ENCODE assay signal across 25 cellular contexts in genomic region chr7:108267615-108268014, GRCh38.
"Had no signal": no experiment of that assay in that cellular context is flagged by ENCODE, and none has a peak within 500 bp of the region (broad histone marks: within the 10 kb centered on the region; RNA-seq: fewer than 3 reads in every experiment).

No MANE protein-coding gene starts in this region.

- H3K27me3 ChIP-seq: neural progenitor cell, ovary, right lobe of liver, sigmoid colon, stomach, thyroid gland, tibial nerve, upper lobe of left lung, vagina had no signal

- H3K4me3 ChIP-seq: neural progenitor cell, ovary, psoas muscle, right lobe of liver, sigmoid colon, stomach, thoracic aorta, thyroid gland, tibial nerve, upper lobe of left lung, vagina had no signal

- ATAC-seq: psoas muscle; right cardiac atrium; right lobe of liver; stimulated activated effector memory CD8-positive, alpha-beta T cell treated with anti-CD3 and anti-CD28 coated beads, Interleukin-12 subunit alpha, Interleukin-12 subunit beta, amount 100 ng/mL, for 72 hours; stimulated activated naive B cell treated with anti-CD40 and anti-IgM and Interleukin-4, amounts not matched to agents 10 μg/mL and 1 μg/mL and 100 μg/mL, for 72 hours had no signal

- H3K36me3 ChIP-seq: neural progenitor cell, ovary, right lobe of liver, sigmoid colon, stomach, thoracic aorta, thyroid gland, tibial nerve, upper lobe of left lung, vagina had no signal

- H3K4me2 ChIP-seq: neural progenitor cell had no signal

- DNase-seq: occipital lobe; ovary; posterior cingulate gyrus; psoas muscle; right cardiac atrium; right lobe of liver; sigmoid colon; small intestine; stimulated activated CD4-positive, alpha-beta T cell treated with anti-CD3 and anti-CD28 coated beads, Interleukin-15, amount 100 ng/mL, for 24 hours; stimulated activated CD4-positive, alpha-beta T cell treated with anti-CD3 and anti-CD28 coated beads, Interleukin-2, amount 100 ng/mL, for 24 hours; stimulated activated CD4-positive, alpha-beta T cell treated with anti-CD3 and anti-CD28 coated beads, Interleukin-2, amount 100 ng/mL, for 48 hours; stimulated activated CD4-positive, alpha-beta T cell treated with anti-CD3 and anti-CD28 coated beads, Interleukin-4, amount 100 ng/mL, for 24 hours; stimulated activated naive B cell treated with anti-CD40 and anti-IgM and Interleukin-4, amounts not matched to agents 10 μg/mL and 1 μg/mL and 100 μg/mL, for 72 hours; stimulated activated naive CD4-positive, alpha-beta T cell treated with Interleukin-2 at 50 U/mL for 16 hours; stomach; thyroid gland; trophoblast cell had no signal

- FAIRE-seq: small intestine, urothelium cell line had no signal

- H2AFZ ChIP-seq: neural progenitor cell, parathyroid adenoma had no signal

- H3K4me1 ChIP-seq: neural progenitor cell, psoas muscle, right lobe of liver, sigmoid colon, stomach, thyroid gland, tibial nerve, upper lobe of left lung, vagina had no signal

- H3K9ac ChIP-seq: neural progenitor cell, parathyroid adenoma had no signal

- H3K9me3 ChIP-seq: ovary, psoas muscle, right lobe of liver, sigmoid colon, stomach, thoracic aorta, thyroid gland, tibial nerve, upper lobe of left lung, vagina had no signal

- H3K79me2 ChIP-seq: parathyroid adenoma had no signal

- H3K27ac ChIP-seq: neural progenitor cell, ovary, parathyroid adenoma, psoas muscle, right lobe of liver, sigmoid colon, stomach, thoracic aorta, thyroid gland, tibial nerve, upper lobe of left lung, vagina had no signal
